Comparison of ENCODE assay signal across 16 cellular contexts in genomic region chr19:1156305-1156801, GRCh38. TPM values are rescaled to one million over a fixed set of nuclear protein-coding genes. Genes with fewer than 3 reads are reported as not detected.
DNase-seq lines count a peak whose midpoint lies in the region; TF ChIP-seq lines count a peak whose summit lies in the region.
"Had no signal": no experiment of that assay in that cellular context is flagged by ENCODE, and none has a peak within 500 bp of the region (broad histone marks: within the 10 kb centered on the region; RNA-seq: fewer than 3 reads in every experiment).

No MANE protein-coding gene starts in this region.

- TF ChIP-seq CTCF in choroid plexus epithelial cell (conservative IDR thresholded peaks at IDR 0.05; ENCODE audit: low read depth, low read length), result no peak
- no peak for TF ChIP-seq CTCF in nephron progenitor cell (IDR thresholded peaks at IDR 0.05)
- TF ChIP-seq CTCF in transverse colon (IDR thresholded peaks at IDR 0.05), result no peak

- H3K27ac ChIP-seq in transverse colon, result peak overlapping the region; percentile 82 to 90 (median 85)

- H3K9me3 Mint-ChIP-seq in activated naive CD4-positive, alpha-beta T cell treated with anti-CD3 and anti-CD28 coated beads, Interleukin-2, amount 50 U/mL, for 24 hours, result no peaks in the 10 kb centered on the region
- no peaks in the 10 kb centered on the region for H3K9me3 Mint-ChIP-seq in activated naive CD4-positive, alpha-beta T cell treated with anti-CD3 and anti-CD28 coated beads for 36 hours
- no peaks in the 10 kb centered on the region for H3K9me3 Mint-ChIP-seq in nephron progenitor cell
- H3K9me3 Mint-ChIP-seq in activated T-helper 1 cell treated with anti-CD3 and anti-CD28 coated beads, Interleukin-12 subunit alpha, Interleukin-12 subunit beta, Interleukin-2, Interleukin-4 antibody, amounts not matched to agents 30 ng/mL and 10 ng/mL and 1 ng/mL, durations not matched to agents 14 hours and 24 hours and 36 hours, result no peaks in the 10 kb centered on the region
- H3K9me3 Mint-ChIP-seq: IgD-negative memory B cell had no signal

- H3K4me3 Mint-ChIP-seq in activated naive CD4-positive, alpha-beta T cell treated with anti-CD3 and anti-CD28 coated beads, Interleukin-2, amount 50 U/mL, for 24 hours, result no peak overlapping the region
- no peak overlapping the region for H3K4me3 Mint-ChIP-seq in activated naive CD4-positive, alpha-beta T cell treated with anti-CD3 and anti-CD28 coated beads for 36 hours
- no peak overlapping the region for H3K4me3 Mint-ChIP-seq in nephron progenitor cell
- H3K4me3 Mint-ChIP-seq in activated T-helper 1 cell treated with anti-CD3 and anti-CD28 coated beads, Interleukin-12 subunit alpha, Interleukin-12 subunit beta, Interleukin-2, Interleukin-4 antibody, amounts not matched to agents 30 ng/mL and 10 ng/mL and 1 ng/mL, durations not matched to agents 14 hours and 24 hours and 36 hours, result no peak overlapping the region
- H3K4me3 Mint-ChIP-seq: IgD-negative memory B cell had no signal

- CTCF ChIA-PET in activated naive CD4-positive, alpha-beta T cell treated with anti-CD3 and anti-CD28 coated beads for 36 hours (lab: Charles Lee), result no interaction called here

- H3K4me1 Mint-ChIP-seq in activated naive CD4-positive, alpha-beta T cell treated with anti-CD3 and anti-CD28 coated beads, Interleukin-2, amount 50 U/mL, for 24 hours, result no peaks in the 10 kb centered on the region
- peaks cover 1% of the 10 kb centered on the region for H3K4me1 Mint-ChIP-seq in activated naive CD4-positive, alpha-beta T cell treated with anti-CD3 and anti-CD28 coated beads for 36 hours (ENCODE audit: low read depth)
- peaks cover 29% of the 10 kb centered on the region for H3K4me1 Mint-ChIP-seq in nephron progenitor cell
- H3K4me1 Mint-ChIP-seq in activated T-helper 1 cell treated with anti-CD3 and anti-CD28 coated beads, Interleukin-12 subunit alpha, Interleukin-12 subunit beta, Interleukin-2, Interleukin-4 antibody, amounts not matched to agents 30 ng/mL and 10 ng/mL and 1 ng/mL, durations not matched to agents 14 hours and 24 hours and 36 hours (ENCODE audit: low read depth), result no peaks in the 10 kb centered on the region

- 83% methylated on average over 20 of the region's 24 CpGs; no CpG with 5 or more reads in 1 of the 2 donors for WGBS in transverse colon (ENCODE audit: low coverage in 1 of 2), 2 donors

- H3K36me3 ChIP-seq in transverse colon, result peaks cover 0 to 10% (median 2%) of the 10 kb centered on the region in 4 donors

- no peak overlapping the region for H3K4me3 ChIP-seq in choroid plexus epithelial cell (ENCODE audit: low read depth, low read length)
- no peak overlapping the region for H3K4me3 ChIP-seq in transverse colon
- H3K4me3 ChIP-seq: mucosa of descending colon had no signal

- peak overlapping the region; percentile 51 for H3K27ac Mint-ChIP-seq in activated naive CD4-positive, alpha-beta T cell treated with anti-CD3 and anti-CD28 coated beads, Interleukin-2, amount 50 U/mL, for 24 hours
- no peak overlapping the region for H3K27ac Mint-ChIP-seq in activated naive CD4-positive, alpha-beta T cell treated with anti-CD3 and anti-CD28 coated beads for 36 hours
- H3K27ac Mint-ChIP-seq in nephron progenitor cell, result peak overlapping the region; percentile 42
- no peak overlapping the region for H3K27ac Mint-ChIP-seq in activated T-helper 1 cell treated with anti-CD3 and anti-CD28 coated beads, Interleukin-12 subunit alpha, Interleukin-12 subunit beta, Interleukin-2, Interleukin-4 antibody, amounts not matched to agents 30 ng/mL and 10 ng/mL and 1 ng/mL, durations not matched to agents 14 hours and 24 hours and 36 hours
- H3K27ac Mint-ChIP-seq: IgD-negative memory B cell had no signal

- intact Hi-C loops in activated naive CD4-positive, alpha-beta T cell treated with anti-CD3 and anti-CD28 coated beads for 36 hours (cut with micrococcal nuclease), result no loop called here
- intact Hi-C loops in transverse colon (cut with DNase I; ENCODE audit: low total_unique reads), result no loop called here
- intact Hi-C loops in activated T-helper 1 cell treated with anti-CD3 and anti-CD28 coated beads, Interleukin-12 subunit alpha, Interleukin-12 subunit beta, Interleukin-2, Interleukin-4 antibody, amounts not matched to agents 30 ng/mL and 10 ng/mL and 1 ng/mL, durations not matched to agents 14 hours and 24 hours and 36 hours (cut with micrococcal nuclease), result no loop called here

- H3K27me3 Mint-ChIP-seq in activated naive CD4-positive, alpha-beta T cell treated with anti-CD3 and anti-CD28 coated beads, Interleukin-2, amount 50 U/mL, for 24 hours, result no peaks in the 10 kb centered on the region
- no peaks in the 10 kb centered on the region for H3K27me3 Mint-ChIP-seq in activated naive CD4-positive, alpha-beta T cell treated with anti-CD3 and anti-CD28 coated beads for 36 hours (ENCODE audit: low read depth)
- H3K27me3 Mint-ChIP-seq in nephron progenitor cell (ENCODE audit: low read depth, poor library complexity), result peaks cover 2% of the 10 kb centered on the region
- H3K27me3 Mint-ChIP-seq in activated T-helper 1 cell treated with anti-CD3 and anti-CD28 coated beads, Interleukin-12 subunit alpha, Interleukin-12 subunit beta, Interleukin-2, Interleukin-4 antibody, amounts not matched to agents 30 ng/mL and 10 ng/mL and 1 ng/mL, durations not matched to agents 14 hours and 24 hours and 36 hours (ENCODE audit: insufficient read depth), result no peaks in the 10 kb centered on the region
- H3K27me3 Mint-ChIP-seq: IgD-negative memory B cell had no signal

- no peaks in the 10 kb centered on the region for H3K9me3 ChIP-seq in transverse colon
- H3K9me3 ChIP-seq: mucosa of descending colon had no signal

- no peaks in the 10 kb centered on the region for H3K27me3 ChIP-seq in transverse colon

- no peak for TF ChIP-seq EP300 in transverse colon (IDR thresholded peaks at IDR 0.05; ENCODE audit: low read depth)

- H3K36me3 Mint-ChIP-seq in activated naive CD4-positive, alpha-beta T cell treated with anti-CD3 and anti-CD28 coated beads, Interleukin-2, amount 50 U/mL, for 24 hours, result peaks cover 2% of the 10 kb centered on the region
- H3K36me3 Mint-ChIP-seq in activated naive CD4-positive, alpha-beta T cell treated with anti-CD3 and anti-CD28 coated beads for 36 hours (ENCODE audit: low read depth), result peaks cover 2% of the 10 kb centered on the region
- H3K36me3 Mint-ChIP-seq in nephron progenitor cell (ENCODE audit: low read depth), result peaks cover 10% of the 10 kb centered on the region
- H3K36me3 Mint-ChIP-seq in activated T-helper 1 cell treated with anti-CD3 and anti-CD28 coated beads, Interleukin-12 subunit alpha, Interleukin-12 subunit beta, Interleukin-2, Interleukin-4 antibody, amounts not matched to agents 30 ng/mL and 10 ng/mL and 1 ng/mL, durations not matched to agents 14 hours and 24 hours and 36 hours (ENCODE audit: low read depth), result peaks cover 4% of the 10 kb centered on the region
- H3K36me3 Mint-ChIP-seq: IgD-negative memory B cell had no signal

- no peak for DNase-seq in activated naive CD4-positive, alpha-beta T cell treated with anti-CD3 and anti-CD28 coated beads for 36 hours
- DNase-seq in choroid plexus epithelial cell (ENCODE audit: low read depth), result peak; percentile 18
- no peak for DNase-seq in nephron progenitor cell
- DNase-seq in transverse colon, result no peak
- DNase-seq in stimulated activated CD4-positive, alpha-beta T cell treated with anti-CD3 and anti-CD28 coated beads, Interleukin-2, amount 100 ng/mL, for 48 hours, result no peak
- DNase-seq in NCI-H345 treated with DMSO at 0.1 percent for 48 hours (lab: John Stamatoyannopoulos, UW; ENCODE audit: unreplicated experiment), result no peak
- no peak for DNase-seq in activated T-helper 1 cell treated with anti-CD3 and anti-CD28 coated beads, Interleukin-12 subunit alpha, Interleukin-12 subunit beta, Interleukin-2, Interleukin-4 antibody, amounts not matched to agents 30 ng/mL and 10 ng/mL and 1 ng/mL, durations not matched to agents 14 hours and 24 hours and 36 hours (ENCODE audit: low spot score)
- DNase-seq: 8988T; activated CD4-positive, alpha-beta T cell treated with anti-CD3 and anti-CD28 coated beads, Interleukin-2, amount 50 U/mL, for 4 hours; Calu3; NCI-H1417 treated with DMSO at 0.1 percent for 48 hours; NCI-H510A; PC-3 had no signal

- in situ Hi-C loops in transverse colon (cut with MboI; ENCODE audit: low pct_ligation_motif_present in 1 of 4, low pct_unique_long_range_greater_than_20kb in 1 of 4, low sequenced_read_pairs in 3 of 4), result no loop called here

- TF ChIP-seq POLR2A in transverse colon (IDR thresholded peaks at IDR 0.05), result no peak

- peaks cover 17 to 22% (median 20%) of the 10 kb centered on the region in 4 donors for H3K4me1 ChIP-seq in transverse colon

RNA-seq across cellular contexts. Expression of gene SBNO2, which starts 17.7 kb away (rescaled TPM):
- total RNA-seq in activated naive CD4-positive, alpha-beta T cell treated with anti-CD3 and anti-CD28 coated beads for 36 hours, result 100 to 1,000 TPM; 112 to 117 TPM
- total RNA-seq in transverse colon, result 100 to 1,000 TPM in 1 of 4 donors, 10 to 100 TPM in 3; 34.5 to 142 (median 48.3) TPM
- total RNA-seq in activated T-helper 1 cell treated with anti-CD3 and anti-CD28 coated beads, Interleukin-12 subunit alpha, Interleukin-12 subunit beta, Interleukin-2, Interleukin-4 antibody, amounts not matched to agents 30 ng/mL and 10 ng/mL and 1 ng/mL, durations not matched to agents 14 hours and 24 hours and 36 hours, result 95.5 and 96.9 TPM in 2 replicates

RNA-seq across cellular contexts. Expression of gene STK11, which starts 49.2 kb away (rescaled TPM):
- 10 to 100 TPM; 65.1 to 66.1 TPM for total RNA-seq in activated naive CD4-positive, alpha-beta T cell treated with anti-CD3 and anti-CD28 coated beads for 36 hours
- total RNA-seq in transverse colon, result 100 to 1,000 TPM in 3 of 4 donors, 10 to 100 TPM in 1; 93.7 to 152 (median 103) TPM
- total RNA-seq in activated T-helper 1 cell treated with anti-CD3 and anti-CD28 coated beads, Interleukin-12 subunit alpha, Interleukin-12 subunit beta, Interleukin-2, Interleukin-4 antibody, amounts not matched to agents 30 ng/mL and 10 ng/mL and 1 ng/mL, durations not matched to agents 14 hours and 24 hours and 36 hours, result 69.6 and 71.3 TPM in 2 replicates

RNA-seq across cellular contexts. Expression of gene GPX4, which starts 52.6 kb away (rescaled TPM):
- total RNA-seq in activated naive CD4-positive, alpha-beta T cell treated with anti-CD3 and anti-CD28 coated beads for 36 hours, result 100 to 1,000 TPM; 244 to 253 TPM
- total RNA-seq in transverse colon, result 100 to 1,000 TPM; 115 to 426 (median 261) TPM
- 236 and 241 TPM in 2 replicates for total RNA-seq in activated T-helper 1 cell treated with anti-CD3 and anti-CD28 coated beads, Interleukin-12 subunit alpha, Interleukin-12 subunit beta, Interleukin-2, Interleukin-4 antibody, amounts not matched to agents 30 ng/mL and 10 ng/mL and 1 ng/mL, durations not matched to agents 14 hours and 24 hours and 36 hours

Comparison
In these comparisons a context has a peak if more than half of its experiments do, and no peak if none do; other contexts are left out.
1. H3K27ac Mint-ChIP-seq: peak in activated naive CD4-positive, alpha-beta T cell treated with anti-CD3 and anti-CD28 coated beads, Interleukin-2, amount 50 U/mL, for 24 hours (single experiment) and nephron progenitor cell (single experiment); none in activated naive CD4-positive, alpha-beta T cell treated with anti-CD3 and anti-CD28 coated beads for 36 hours (single experiment) and activated T-helper 1 cell treated with anti-CD3 and anti-CD28 coated beads, Interleukin-12 subunit alpha, Interleukin-12 subunit beta, Interleukin-2, Interleukin-4 antibody, amounts not matched to agents 30 ng/mL and 10 ng/mL and 1 ng/mL, durations not matched to agents 14 hours and 24 hours and 36 hours (single experiment).